Comparison of ENCODE assay signal across 17 cellular contexts in the genomic region with DNA sequence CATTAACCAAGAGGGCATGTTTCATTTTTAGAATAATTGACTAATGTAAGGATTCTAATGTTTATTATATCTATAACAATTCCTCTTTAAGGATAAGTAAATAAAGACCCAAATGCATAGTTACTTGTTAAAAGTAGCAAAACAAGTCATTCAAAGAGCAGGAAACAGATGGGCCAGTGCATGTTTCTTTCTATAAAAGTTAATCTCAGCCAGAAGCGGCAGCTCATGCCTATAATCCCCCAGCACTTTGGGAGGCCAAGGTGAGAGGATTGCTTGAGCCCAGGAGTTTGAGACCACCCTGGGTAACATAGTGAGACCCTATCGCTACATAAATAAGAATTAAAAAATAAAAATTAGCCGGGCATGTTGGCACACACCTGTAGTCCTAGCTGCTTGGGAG.
DNase-seq lines count a peak whose midpoint lies in the region; ATAC-seq and TF ChIP-seq lines count a peak whose summit lies in the region.
"Had no signal": no experiment of that assay in that cellular context is flagged by ENCODE, and none has a peak within 500 bp of the region (broad histone marks: within the 10 kb centered on the region; RNA-seq: fewer than 3 reads in every experiment).

No MANE protein-coding gene starts in this region.

- peak overlapping the region; percentile 47 for H3K27ac Mint-ChIP-seq in CD4-positive, alpha-beta T cell

- POLR2A ChIA-PET in CD4-positive, alpha-beta T cell (lab: Charles Lee) = no interaction called here
- POLR2A ChIA-PET in PC-9 (lab: Charles Lee; ENCODE audit: unreplicated experiment) = no interaction called here

- H3K4me2 ChIP-seq in PC-9 = no peak overlapping the region
- no peak overlapping the region for H3K4me2 ChIP-seq in smooth muscle cell
- H3K4me2 ChIP-seq: KMS-11 had no signal

- peaks cover 23% of the 10 kb centered on the region; the same call in 1 of the 2 replicates for H3F3A ChIP-seq in PC-9 (ENCODE audit: insufficient read depth, low read depth)
- H3F3A ChIP-seq in smooth muscle cell (ENCODE audit: low read depth) = peaks cover 9% of the 10 kb centered on the region

- WGBS in smooth muscle cell (ENCODE audit: low lambda C conversion rate) = 70% methylated on average over 3 of the region's 3 CpGs

- no peak for ATAC-seq in CD4-positive, alpha-beta T cell (ENCODE audit: poor library complexity)
- no peak for ATAC-seq in GM18873 (IDR thresholded peaks at IDR 0.05; ENCODE audit: low FRiP score, unreplicated experiment)
- ATAC-seq: SK-N-SH treated with all-trans-retinoic acid at 6 μM for 48 hours had no signal

- intact Hi-C loops in CD4-positive, alpha-beta T cell (cut with DNase I, micrococcal nuclease) = no loop called here
- intact Hi-C loops in PC-9 (cut with micrococcal nuclease; ENCODE audit: unreplicated experiment) = no loop called here

- no peak overlapping the region for H2AFZ ChIP-seq in PC-9
- no peak overlapping the region for H2AFZ ChIP-seq in smooth muscle cell (ENCODE audit: low read depth)

- H3K27ac ChIP-seq in CD4-positive, alpha-beta T cell (ENCODE audit: low read depth, low read length) = no peak overlapping the region
- H3K27ac ChIP-seq in PC-9 (0 out of 2 replicates have a peak overlapping the region, but pooled peaks have one; percentile 5), smooth muscle cell (ENCODE audit: low read depth) (peak overlapping the region; percentile 11)
- H3K27ac ChIP-seq: KMS-11 had no signal

- no peak overlapping the region for H3K4me3 ChIP-seq in PC-9
- no peak overlapping the region for H3K4me3 ChIP-seq in smooth muscle cell

- no TSS peak for BruUV-seq in PC-9 (replicated peaks; lab: Mats Ljungman, UMichigan)

- H3K27me3 ChIP-seq in CD4-positive, alpha-beta T cell (ENCODE audit: control insufficient read depth, insufficient read depth, low read length) = no peaks in the 10 kb centered on the region
- H3K27me3 ChIP-seq in PC-9 (ENCODE audit: insufficient read depth, low read depth) (no peaks in the 10 kb centered on the region), smooth muscle cell (ENCODE audit: low read depth) (no peaks in the 10 kb centered on the region)

- H3K36me3 Mint-ChIP-seq in CD4-positive, alpha-beta T cell (ENCODE audit: low read depth) = no peaks in the 10 kb centered on the region

- peaks cover 35% of the 10 kb centered on the region for H3K4me1 Mint-ChIP-seq in CD4-positive, alpha-beta T cell (ENCODE audit: low read depth)

- H4K20me1 ChIP-seq in PC-9 (ENCODE audit: insufficient read depth) (peaks cover 25% of the 10 kb centered on the region), smooth muscle cell (ENCODE audit: low read depth) (peaks cover 6% of the 10 kb centered on the region)

- CTCF ChIA-PET in CD4-positive, alpha-beta T cell (lab: Charles Lee) = no interaction called here
- CTCF ChIA-PET in PC-9 (lab: Charles Lee) = no interaction called here

- no peaks in the 10 kb centered on the region for H3K9me3 ChIP-seq in CD4-positive, alpha-beta T cell (ENCODE audit: control insufficient read depth, low read length)
- H3K9me3 ChIP-seq in PC-9 (ENCODE audit: insufficient read depth, low read depth) (no peaks in the 10 kb centered on the region), smooth muscle cell (replicated peaks; ENCODE audit: low read depth) (no peaks in the 10 kb centered on the region)

- H3K4me3 Mint-ChIP-seq in CD4-positive, alpha-beta T cell = no peak overlapping the region

- H3K79me2 ChIP-seq in PC-9 (ENCODE audit: low read depth) = peaks cover 28% of the 10 kb centered on the region
- H3K79me2 ChIP-seq in smooth muscle cell (ENCODE audit: low read depth) = peaks cover 62% of the 10 kb centered on the region

- no peaks in the 10 kb centered on the region for H3K9me3 Mint-ChIP-seq in CD4-positive, alpha-beta T cell

- no peaks in the 10 kb centered on the region for H3K4me1 ChIP-seq in PC-9 (replicated peaks; ENCODE audit: insufficient read depth)
- peaks cover 20% of the 10 kb centered on the region for H3K4me1 ChIP-seq in smooth muscle cell (ENCODE audit: low read depth)

- no peak for TF ChIP-seq CTCF in CD4-positive, alpha-beta T cell (IDR thresholded peaks at IDR 0.05)
- TF ChIP-seq CTCF in PC-9 (conservative IDR thresholded peaks at IDR 0.05) (no peak), smooth muscle cell (IDR thresholded peaks at IDR 0.05; ENCODE audit: borderline replicate concordance, insufficient read depth, poor library complexity, severe bottlenecking) (no peak)

- H3K9me2 ChIP-seq in PC-9 (ENCODE audit: insufficient read depth) = no peaks in the 10 kb centered on the region

- H3K36me3 ChIP-seq in PC-9 (ENCODE audit: low read depth) = 0 out of 2 replicates have a peak, but pooled peaks cover 7% of the 10 kb centered on the region
- H3K36me3 ChIP-seq in smooth muscle cell (ENCODE audit: low read depth) = no peaks in the 10 kb centered on the region

- no peaks in the 10 kb centered on the region for H3K27me3 Mint-ChIP-seq in CD4-positive, alpha-beta T cell

- no peak overlapping the region for H3K9ac ChIP-seq in smooth muscle cell (ENCODE audit: low read depth)
- H3K9ac ChIP-seq: KMS-11 had no signal

- no peak for DNase-seq in CD4-positive, alpha-beta T cell
- DNase-seq in PC-9 (no peak), dermis blood vessel endothelial cell (peak; percentile 52), smooth muscle cell (lab: John Stamatoyannopoulos, UW; ENCODE audit: unreplicated experiment) (no peak), C1 segment of cervical spinal cord (lab: John Stamatoyannopoulos, UW) (no peak), kidney tubule cell (ENCODE audit: low spot score) (no peak)
- DNase-seq: COR-L47; H7; NCI-H1048; NCI-H146; NCI-H2081; NCI-H526; NK-92 treated with Interleukin-12 subunit alpha and Interleukin-12 subunit beta, amount 100 ng/mL, for 24 hours; SHP77 treated with DMSO at 0.1 percent for 48 hours had no signal
